Comparison of ENCODE assay signal across 20 cellular contexts in genomic region chr17:59074494-59074893, GRCh38. TPM values are rescaled to one million over a fixed set of nuclear protein-coding genes. Genes with fewer than 3 reads are reported as not detected.
DNase-seq lines count a peak whose midpoint lies in the region; ATAC-seq and TF ChIP-seq lines count a peak whose summit lies in the region.
"Had no signal": no experiment of that assay in that cellular context is flagged by ENCODE, and none has a peak within 500 bp of the region (broad histone marks: within the 10 kb centered on the region; RNA-seq: fewer than 3 reads in every experiment).

No MANE protein-coding gene starts in this region.

- DNase-seq in activated T-cell treated with anti-CD3 and anti-CD28 coated beads, Interleukin-2, amount 50 U/mL, for 72 hours: no peak
- no peak for DNase-seq in activated T-cell treated with anti-CD3 and anti-CD28 coated beads, Interleukin-2, amount 50 U/mL, for 48 hours
- DNase-seq in astrocyte of the hippocampus (ENCODE audit: low read depth, low spot score) (peak; percentile 27), foreskin keratinocyte (peak; percentile 83 to 90), NCI-H446 (lab: John Stamatoyannopoulos, UW) (no peak), vagina (ENCODE audit: extremely low spot score in 2 of 2) (no peak), GM19238 (ENCODE audit: insufficient read length, low spot score) (no peak), epidermal melanocyte (ENCODE audit: insufficient read length, low spot score) (no peak)
- DNase-seq: activated CD4-positive, CD25-positive, alpha-beta regulatory T cell; activated CD8-positive, alpha-beta memory T cell treated with anti-CD3 and anti-CD28 coated beads, Interleukin-2, amount 50 U/mL, for 48 hours; Kasumi-1; NCI-H146; NCI-H524 treated with DMSO at 0.1 percent for 48 hours; sigmoid colon; stimulated activated CD4-positive, alpha-beta T cell treated with anti-CD3 and anti-CD28 coated beads, Interleukin-4, amount 100 ng/mL, for 1 hour; transverse colon had no signal

- H3K27ac ChIP-seq in foreskin keratinocyte: peak overlapping the region; percentile 48
- no peak overlapping the region for H3K27ac ChIP-seq in vagina
- H3K27ac ChIP-seq: sigmoid colon, transverse colon had no signal

- ATAC-seq in activated T-cell treated with anti-CD3 and anti-CD28 coated beads, Interleukin-2, amount 50 U/mL, for 72 hours (replicated peaks in 1 of 2): no peak
- ATAC-seq in foreskin keratinocyte: peak; percentile 94
- ATAC-seq: esophagus mucosa had no signal

- H3K27me3 Mint-ChIP-seq in activated T-cell treated with anti-CD3 and anti-CD28 coated beads, Interleukin-2, amount 50 U/mL, for 72 hours (ENCODE audit: low read depth): no peaks in the 10 kb centered on the region
- H3K27me3 Mint-ChIP-seq: activated naive CD8-positive, alpha-beta T cell had no signal

- H3K27ac Mint-ChIP-seq in activated T-cell treated with anti-CD3 and anti-CD28 coated beads, Interleukin-2, amount 50 U/mL, for 72 hours: peak overlapping the region; percentile 76
- H3K27ac Mint-ChIP-seq: activated naive CD8-positive, alpha-beta T cell; T-helper 1 cell treated with Interleukin-12 subunit alpha and Interleukin-12 subunit beta and Interleukin-4 antibody, amounts not matched to agents 30 μg/mL and 1 μg/mL, for 36 hours had no signal

- TF ChIP-seq CTCF in foreskin keratinocyte (conservative IDR thresholded peaks at IDR 0.05) (no peak), vagina (IDR thresholded peaks at IDR 0.05) (no peak)

- intact Hi-C loops in vagina (cut with DNase I): no loop called here

- H3K4me1 Mint-ChIP-seq in activated T-cell treated with anti-CD3 and anti-CD28 coated beads, Interleukin-2, amount 50 U/mL, for 72 hours (ENCODE audit: low read depth): no peaks in the 10 kb centered on the region
- H3K4me1 Mint-ChIP-seq: neural crest cell had no signal

- no peak overlapping the region for H3K4me3 ChIP-seq in vagina
- H3K4me3 ChIP-seq: sigmoid colon, transverse colon had no signal

- H3K36me3 ChIP-seq in vagina: peaks cover 2 to 40% of the 10 kb centered on the region in 2 donors

- no peak for TF ChIP-seq POLR2A in vagina (IDR thresholded peaks at IDR 0.05)

- H3K4me1 ChIP-seq in foreskin keratinocyte (peaks cover 11% of the 10 kb centered on the region), vagina (no peaks in the 10 kb centered on the region)
- H3K4me1 ChIP-seq: sigmoid colon, transverse colon had no signal

- no peak overlapping the region for H3K4me3 Mint-ChIP-seq in activated T-cell treated with anti-CD3 and anti-CD28 coated beads, Interleukin-2, amount 50 U/mL, for 72 hours
- H3K4me3 Mint-ChIP-seq: activated naive CD8-positive, alpha-beta T cell; neural crest cell; T-helper 1 cell treated with Interleukin-12 subunit alpha and Interleukin-12 subunit beta and Interleukin-4 antibody, amounts not matched to agents 30 μg/mL and 1 μg/mL, for 36 hours had no signal

- H3K9me3 ChIP-seq in vagina: no peaks in the 10 kb centered on the region
- H3K9me3 ChIP-seq: sigmoid colon, transverse colon had no signal

- H3K36me3 Mint-ChIP-seq in activated T-cell treated with anti-CD3 and anti-CD28 coated beads, Interleukin-2, amount 50 U/mL, for 72 hours (ENCODE audit: insufficient read depth in 2 of 2): peaks cover 0 to 13% of the 10 kb centered on the region in 2 donors

- H3K27me3 ChIP-seq in foreskin keratinocyte (no peaks in the 10 kb centered on the region), vagina (no peaks in the 10 kb centered on the region)
- H3K27me3 ChIP-seq: sigmoid colon, transverse colon had no signal

- no peaks in the 10 kb centered on the region for H3K9me3 Mint-ChIP-seq in activated T-cell treated with anti-CD3 and anti-CD28 coated beads, Interleukin-2, amount 50 U/mL, for 72 hours
- H3K9me3 Mint-ChIP-seq: neural crest cell; T-helper 1 cell treated with Interleukin-12 subunit alpha and Interleukin-12 subunit beta and Interleukin-4 antibody, amounts not matched to agents 30 μg/mL and 1 μg/mL, for 36 hours had no signal

RNA-seq across cellular contexts. Expression of gene TRIM37, which starts 32.2 kb away (rescaled TPM):
- total RNA-seq in activated T-cell treated with anti-CD3 and anti-CD28 coated beads, Interleukin-2, amount 50 U/mL, for 72 hours: 10 to 100 TPM; 26.3 to 31.1 TPM
- 27.9 and 28.1 TPM in 2 replicates for total RNA-seq in foreskin keratinocyte
- 9.2 and 10.3 TPM in 2 replicates for polyA plus RNA-seq in foreskin keratinocyte
- total RNA-seq in vagina: 20.4 TPM

Comparison
In these comparisons a context has a peak if more than half of its experiments do, and no peak if none do; other contexts are left out.
1. DNase-seq: peak in astrocyte of the hippocampus (single experiment) and foreskin keratinocyte (2 of 2); none in activated T-cell treated with anti-CD3 and anti-CD28 coated beads, Interleukin-2, amount 50 U/mL, for 72 hours (0 of 2), activated T-cell treated with anti-CD3 and anti-CD28 coated beads, Interleukin-2, amount 50 U/mL, for 48 hours (0 of 2), NCI-H446 (0 of 2), vagina (0 of 2), GM19238 (single experiment) and epidermal melanocyte (single experiment).